ENCODE assay signal across 11 cellular contexts in genomic region chr2:143162997-143163396, GRCh38. TPM values are rescaled to one million over a fixed set of nuclear protein-coding genes. Genes with fewer than 3 reads are reported as not detected.
"Had no signal": no experiment of that assay in that cellular context is flagged by ENCODE, and none has a peak within 500 bp of the region (broad histone marks: within the 10 kb centered on the region; RNA-seq: fewer than 3 reads in every experiment).

No MANE protein-coding gene starts in this region.

- DNase-seq: cortex of kidney, esophagus squamous epithelium, stomach had no signal

- H3K4me3 Mint-ChIP-seq: central memory CD8-positive, alpha-beta T cell; naive B cell had no signal

- H3K27ac ChIP-seq: body of pancreas, esophagus squamous epithelium, hepatocyte, pancreas, stomach had no signal

- H3K9me3 Mint-ChIP-seq: activated naive CD4-positive, alpha-beta T cell treated with anti-CD3 and anti-CD28 coated beads, Interleukin-2, amount 50 U/mL, for 72 hours; central memory CD8-positive, alpha-beta T cell; naive B cell had no signal

- H3K9me3 ChIP-seq: body of pancreas, esophagus squamous epithelium, pancreas, stomach had no signal

- H3K36me3 ChIP-seq: esophagus squamous epithelium, pancreas, stomach had no signal

- H3K27ac Mint-ChIP-seq: activated naive CD4-positive, alpha-beta T cell treated with anti-CD3 and anti-CD28 coated beads, Interleukin-2, amount 50 U/mL, for 72 hours had no signal

- H3K27me3 ChIP-seq: body of pancreas, esophagus squamous epithelium, hepatocyte had no signal

- H3K27me3 Mint-ChIP-seq: central memory CD8-positive, alpha-beta T cell; naive B cell had no signal

- H3K4me1 ChIP-seq: body of pancreas, esophagus squamous epithelium, pancreas had no signal

- H3K4me3 ChIP-seq: body of pancreas, esophagus squamous epithelium, hepatocyte, pancreas, stomach had no signal

RNA-seq across cellular contexts. Expression of gene ARHGAP15, which starts 33.8 kb away (rescaled TPM):
- total RNA-seq: glomerular endothelial cell had no signal
- polyA plus RNA-seq: hepatocyte, keratinocyte had no signal
